26 cellular contexts compared by ENCODE assay signal in genomic region chr14:90161129-90161528, GRCh38.
"Had no signal": no experiment of that assay in that cellular context is flagged by ENCODE, and none has a peak within 500 bp of the region (broad histone marks: within the 10 kb centered on the region; RNA-seq: fewer than 3 reads in every experiment).

No MANE protein-coding gene starts in this region.

- H3K9me3 ChIP-seq: stomach, suprapubic skin, testis, thoracic aorta, thyroid gland, tibial artery, tibial nerve, transverse colon, upper lobe of left lung, upper lobe of right lung, uterus, vagina had no signal

- H3K27me3 ChIP-seq: stomach, suprapubic skin, testis, thyroid gland, tibial artery, tibial nerve, transverse colon, upper lobe of left lung, uterus, vagina had no signal

- H3K4me3 ChIP-seq: stomach, suprapubic skin, testis, thoracic aorta, thyroid gland, tibial artery, tibial nerve, transverse colon, upper lobe of left lung, upper lobe of right lung, uterus, vagina had no signal

- H3K27ac ChIP-seq: stomach, suprapubic skin, testis, thoracic aorta, thyroid gland, tibial artery, tibial nerve, transverse colon, upper lobe of left lung, upper lobe of right lung, uterus, vagina had no signal

- H3K4me1 ChIP-seq: stomach, suprapubic skin, thyroid gland, tibial artery, tibial nerve, transverse colon, upper lobe of left lung, upper lobe of right lung, uterus, vagina had no signal

- DNase-seq: stimulated activated CD4-positive, alpha-beta T cell treated with anti-CD3 and anti-CD28 coated beads, Interleukin-2, amount 100 ng/mL, for 48 hours; stimulated activated CD4-positive, alpha-beta T cell treated with anti-CD3 and anti-CD28 coated beads, Interleukin-4, amount 100 ng/mL, for 1 hour; stimulated activated CD4-positive, alpha-beta T cell treated with anti-CD3 and anti-CD28 coated beads, Interleukin-4, amount 100 ng/mL, for 24 hours; stimulated activated CD4-positive, alpha-beta T cell treated with anti-CD3 and anti-CD28 coated beads, Interleukin-4, amount 100 ng/mL, for 4 hours; stimulated activated CD8-positive, alpha-beta memory T cell treated with anti-CD3 and anti-CD28 coated beads, Interleukin-4, amount 100 ng/mL, for 48 hours; stimulated activated naive B cell treated with anti-CD40 and anti-IgM and Interleukin-4, amounts not matched to agents 10 μg/mL and 1 μg/mL and 100 μg/mL, for 72 hours; stimulated activated naive CD4-positive, alpha-beta T cell; stimulated activated naive CD4-positive, alpha-beta T cell treated with Interleukin-2 at 50 U/mL for 16 hours; stimulated activated naive CD8-positive, alpha-beta T cell treated with anti-CD3 and anti-CD28 coated beads, Interleukin-15, amount 100 ng/mL, for 72 hours; stimulated activated naive CD8-positive, alpha-beta T cell treated with anti-CD3 and anti-CD28 coated beads, Interleukin-15, Interleukin-2, amounts not matched to agents 100 U/mL and 50 U/mL, for 24 hours; stomach; substantia nigra; testis; thyroid gland; tibial artery; transverse colon; trophoblast cell; upper lobe of left lung; upper lobe of right lung; uterus had no signal

- ATAC-seq: stimulated activated effector memory CD8-positive, alpha-beta T cell treated with anti-CD3 and anti-CD28 coated beads, Interleukin-12 subunit alpha, Interleukin-12 subunit beta, amount 100 ng/mL, for 72 hours; stimulated activated memory B cell treated with anti-CD40 and anti-IgM and Interleukin-4, amounts not matched to agents 10 μg/mL and 1 μg/mL and 100 μg/mL, for 72 hours; stimulated activated naive B cell treated with anti-CD40 and anti-IgM and Interleukin-4, amounts not matched to agents 10 μg/mL and 1 μg/mL and 100 μg/mL, for 72 hours; stimulated activated naive CD8-positive, alpha-beta T cell treated with anti-CD3 and anti-CD28 coated beads, Interleukin-15, amount 100 ng/mL, for 72 hours; stimulated activated naive CD8-positive, alpha-beta T cell treated with anti-CD3 and anti-CD28 coated beads, Interleukin-15, Interleukin-2, amounts not matched to agents 100 U/mL and 50 U/mL, for 24 hours; upper lobe of right lung had no signal

- H3K36me3 ChIP-seq: stomach, suprapubic skin, thoracic aorta, thyroid gland, tibial artery, tibial nerve, transverse colon, upper lobe of left lung, upper lobe of right lung, uterus, vagina had no signal
